In genomic region chr3:183492849-183493179, GRCh38 we compare ENCODE assay signal across 14 cellular contexts.
"Had no signal": no experiment of that assay in that cellular context is flagged by ENCODE, and none has a peak within 500 bp of the region (broad histone marks: within the 10 kb centered on the region; RNA-seq: fewer than 3 reads in every experiment).

No MANE protein-coding gene starts in this region.

- ATAC-seq: lower lobe of right lung; stimulated activated naive B cell treated with anti-CD40 and anti-IgM and Interleukin-4, amounts not matched to agents 10 μg/mL and 1 μg/mL and 100 μg/mL, for 72 hours; T-cell had no signal

- H3K27me3 Mint-ChIP-seq: activated CD4-positive, alpha-beta memory T cell treated with anti-CD3 and anti-CD28 coated beads for 36 hours; naive B cell; stimulated activated naive B cell treated with anti-CD40 and anti-IgM and Interleukin-4, amounts not matched to agents 10 μg/mL and 1 μg/mL and 100 μg/mL, for 72 hours; T-cell had no signal

- H3K4me1 ChIP-seq: parathyroid adenoma, right atrium auricular region, tibial nerve, vagina had no signal

- DNase-seq: activated CD4-positive, alpha-beta memory T cell treated with anti-CD3 and anti-CD28 coated beads for 36 hours; activated naive CD4-positive, alpha-beta T cell; effector CD4-positive, alpha-beta T cell; hippocampal formation; lower lobe of right lung; naive B cell; stimulated activated CD4-positive, alpha-beta T cell treated with anti-CD3 and anti-CD28 coated beads, Interleukin-1b, Interleukin-23, amount 100 ng/mL, for 48 hours; stimulated activated naive B cell treated with anti-CD40 and anti-IgM and Interleukin-4, amounts not matched to agents 10 μg/mL and 1 μg/mL and 100 μg/mL, for 72 hours; T-cell had no signal

- H3K27ac Mint-ChIP-seq: activated CD4-positive, alpha-beta memory T cell treated with anti-CD3 and anti-CD28 coated beads for 36 hours; stimulated activated naive B cell treated with anti-CD40 and anti-IgM and Interleukin-4, amounts not matched to agents 10 μg/mL and 1 μg/mL and 100 μg/mL, for 72 hours; T-cell had no signal

- H3K9me3 ChIP-seq: lower lobe of right lung, right atrium auricular region, vagina had no signal

- H3K36me3 ChIP-seq: right atrium auricular region, tibial nerve, vagina had no signal

- H3K4me3 Mint-ChIP-seq: activated CD4-positive, alpha-beta memory T cell treated with anti-CD3 and anti-CD28 coated beads for 36 hours; naive B cell; stimulated activated naive B cell treated with anti-CD40 and anti-IgM and Interleukin-4, amounts not matched to agents 10 μg/mL and 1 μg/mL and 100 μg/mL, for 72 hours; T-cell had no signal

- H3K27me3 ChIP-seq: right atrium auricular region, tibial nerve, vagina had no signal

- H3K4me3 ChIP-seq: lower lobe of right lung, right atrium auricular region, tibial nerve, vagina had no signal

- H3K27ac ChIP-seq: lower lobe of right lung, parathyroid adenoma, right atrium auricular region, tibial nerve, vagina, VCaP had no signal

- H3K9me3 Mint-ChIP-seq: activated CD4-positive, alpha-beta memory T cell treated with anti-CD3 and anti-CD28 coated beads for 36 hours; naive B cell; T-cell had no signal
